In genomic region chr15:86197770-86198169, GRCh38 we compare ENCODE assay signal across 23 cellular contexts.
"Had no signal": no experiment of that assay in that cellular context is flagged by ENCODE, and none has a peak within 500 bp of the region (broad histone marks: within the 10 kb centered on the region; RNA-seq: fewer than 3 reads in every experiment).

No MANE protein-coding gene starts in this region.

- H3K27me3 Mint-ChIP-seq: memory B cell had no signal

- DNase-seq: cortex of kidney; dorsolateral prefrontal cortex; effector CD8-positive, alpha-beta T cell; head of caudate nucleus; kidney; left cardiac atrium; left ventricle myocardium inferior; lower lobe of right lung; midbrain; nucleus accumbens; ovary; stimulated activated CD4-positive, alpha-beta T cell treated with anti-CD3 and anti-CD28 coated beads, Interleukin-2, amount 100 ng/mL, for 48 hours; stimulated activated naive CD8-positive, alpha-beta T cell treated with anti-CD3 and anti-CD28 coated beads, Interleukin-15, amount 100 ng/mL, for 72 hours; substantia nigra; transverse colon had no signal

- ATAC-seq: esophagus mucosa; left cardiac atrium; lower lobe of right lung; stimulated activated naive CD8-positive, alpha-beta T cell treated with anti-CD3 and anti-CD28 coated beads, Interleukin-15, amount 100 ng/mL, for 72 hours had no signal

- H3K27me3 ChIP-seq: hepatocyte, neural progenitor cell, ovary, right atrium auricular region, transverse colon had no signal

- H3K36me3 Mint-ChIP-seq: memory B cell; natural killer cell treated with Interleukin-12 subunit alpha and Interleukin-12 subunit beta and Interleukin-15 and Interleukin-18, amount 100 ng/mL, for 72 hours; neural progenitor cell had no signal

- H3K9me3 ChIP-seq: left ventricle myocardium inferior, lower lobe of right lung, ovary, right atrium auricular region, thoracic aorta, transverse colon had no signal

- H3K79me2 ChIP-seq: hepatocyte had no signal

- H3K4me3 ChIP-seq: dorsolateral prefrontal cortex, hepatocyte, left ventricle myocardium inferior, lower lobe of right lung, neural progenitor cell, ovary, right atrium auricular region, smooth muscle cell, thoracic aorta, transverse colon had no signal

- H3K4me1 Mint-ChIP-seq: memory B cell; neural progenitor cell; stimulated activated naive CD8-positive, alpha-beta T cell treated with anti-CD3 and anti-CD28 coated beads, Interleukin-15, amount 100 ng/mL, for 72 hours had no signal

- H3K27ac Mint-ChIP-seq: memory B cell; natural killer cell treated with Interleukin-12 subunit alpha and Interleukin-12 subunit beta and Interleukin-15 and Interleukin-18, amount 100 ng/mL, for 72 hours; neural progenitor cell; stimulated activated naive CD8-positive, alpha-beta T cell treated with anti-CD3 and anti-CD28 coated beads, Interleukin-15, amount 100 ng/mL, for 72 hours had no signal

- H3K27ac ChIP-seq: dorsolateral prefrontal cortex, hepatocyte, left ventricle myocardium inferior, lower lobe of right lung, neural progenitor cell, ovary, right atrium auricular region, thoracic aorta, transverse colon had no signal

- H3K4me3 Mint-ChIP-seq: memory B cell; natural killer cell treated with Interleukin-12 subunit alpha and Interleukin-12 subunit beta and Interleukin-15 and Interleukin-18, amount 100 ng/mL, for 72 hours; neural progenitor cell; stimulated activated naive CD8-positive, alpha-beta T cell treated with anti-CD3 and anti-CD28 coated beads, Interleukin-15, amount 100 ng/mL, for 72 hours had no signal

- H3K4me2 ChIP-seq: hepatocyte, neural progenitor cell, smooth muscle cell had no signal

- H3K36me3 ChIP-seq: left ventricle myocardium inferior, lower lobe of right lung, neural progenitor cell, ovary, right atrium auricular region, thoracic aorta, transverse colon had no signal

- H3K4me1 ChIP-seq: left ventricle myocardium inferior, lower lobe of right lung, neural progenitor cell, right atrium auricular region, transverse colon had no signal

- H3K9ac ChIP-seq: neural progenitor cell had no signal

- H2AFZ ChIP-seq: hepatocyte, neural progenitor cell had no signal

- H3K9me3 Mint-ChIP-seq: memory B cell; natural killer cell treated with Interleukin-12 subunit alpha and Interleukin-12 subunit beta and Interleukin-15 and Interleukin-18, amount 100 ng/mL, for 72 hours; neural progenitor cell; stimulated activated naive CD8-positive, alpha-beta T cell treated with anti-CD3 and anti-CD28 coated beads, Interleukin-15, amount 100 ng/mL, for 72 hours had no signal
